Comparison of ENCODE assay signal across 26 cellular contexts in genomic region chr16:65083181-65083845, GRCh38. TPM values are rescaled to one million over a fixed set of nuclear protein-coding genes. Genes with fewer than 3 reads are reported as not detected.
DNase-seq lines count a peak whose midpoint lies in the region; ATAC-seq and TF ChIP-seq lines count a peak whose summit lies in the region.
"Had no signal": no experiment of that assay in that cellular context is flagged by ENCODE, and none has a peak within 500 bp of the region (broad histone marks: within the 10 kb centered on the region; RNA-seq: fewer than 3 reads in every experiment).

No MANE protein-coding gene starts in this region.

- no peak for TF ChIP-seq EP300 in upper lobe of left lung (IDR thresholded peaks at IDR 0.05)

- peak overlapping the region; percentile 36; the same call in 1 of the 2 replicates for H3K27ac ChIP-seq in ACC112 (ENCODE audit: low read depth, low read length)
- H3K27ac ChIP-seq in GM23248: peak overlapping the region; percentile 24; the same call in 1 of the 2 replicates
- H3K27ac ChIP-seq in GM23338 (ENCODE audit: low read depth): no peak overlapping the region
- no peak overlapping the region for H3K27ac ChIP-seq in left lung
- H3K27ac ChIP-seq in upper lobe of left lung: no peak overlapping the region
- H3K27ac ChIP-seq: parathyroid adenoma, spleen, tibial nerve had no signal

- no peak for TF ChIP-seq POLR2A in upper lobe of left lung (IDR thresholded peaks at IDR 0.05)

- no peak overlapping the region for H3K4me3 ChIP-seq in ACC112 (ENCODE audit: low read depth, low read length)
- no peak overlapping the region for H3K4me3 ChIP-seq in GM23248
- H3K4me3 ChIP-seq in fibroblast of the aortic adventitia (ENCODE audit: low read depth, low read length): no peak overlapping the region
- no peak overlapping the region for H3K4me3 ChIP-seq in GM23338
- no peak overlapping the region for H3K4me3 ChIP-seq in left lung
- H3K4me3 ChIP-seq in upper lobe of left lung: no peak overlapping the region
- H3K4me3 ChIP-seq: lung, spleen, tibial nerve had no signal

- intact Hi-C loops in left lung (cut with DNase I): no loop called here

- H2AFZ ChIP-seq in ACC112 (ENCODE audit: low read length, unreplicated experiment) (peak overlapping the region; percentile 7), GM23248 (no peak overlapping the region), GM23338 (no peak overlapping the region)
- H2AFZ ChIP-seq: parathyroid adenoma had no signal

- 31 to 41% methylated on average over 2 of the region's 2 CpGs for WGBS in GM23248 (ENCODE audit: low coverage in 1 of 2, low lambda C conversion rate in 2 of 2, missing lambda C conversion rate in 2 of 2), 2 experiments
- 46 to 60% methylated on average over 2 of the region's 2 CpGs for WGBS in upper lobe of left lung, 2 donors

- H3K27me3 ChIP-seq in ACC112 (ENCODE audit: insufficient read depth, low read length): no peaks in the 10 kb centered on the region
- no peaks in the 10 kb centered on the region for H3K27me3 ChIP-seq in GM23248 (replicated peaks; ENCODE audit: insufficient read depth)
- H3K27me3 ChIP-seq in GM23338 (ENCODE audit: insufficient read depth): no peaks in the 10 kb centered on the region
- no peaks in the 10 kb centered on the region for H3K27me3 ChIP-seq in left lung
- H3K27me3 ChIP-seq in upper lobe of left lung: no peaks in the 10 kb centered on the region
- H3K27me3 ChIP-seq: spleen, tibial nerve had no signal

- no peak overlapping the region for H3K27ac Mint-ChIP-seq in GM23338
- H3K27ac Mint-ChIP-seq: activated naive CD8-positive, alpha-beta T cell; T-helper 1 cell treated with Interleukin-12 subunit alpha and Interleukin-12 subunit beta and Interleukin-4 antibody, amounts not matched to agents 30 μg/mL and 1 μg/mL, for 36 hours had no signal

- H3K4me2 ChIP-seq in GM23248 (ENCODE audit: unreplicated experiment): no peak overlapping the region
- H3K4me2 ChIP-seq in GM23338: no peak overlapping the region

- H3K4me1 ChIP-seq in ACC112 (ENCODE audit: control insufficient read depth, insufficient read depth, low read length, unreplicated experiment) (no peaks in the 10 kb centered on the region), GM23248 (ENCODE audit: insufficient read depth) (peaks cover 9% of the 10 kb centered on the region; the same call in 1 of the 2 replicates), GM23338 (ENCODE audit: insufficient read depth) (no peaks in the 10 kb centered on the region), left lung (no peaks in the 10 kb centered on the region), upper lobe of left lung (no peaks in the 10 kb centered on the region)
- H3K4me1 ChIP-seq: Caco-2, parathyroid adenoma had no signal

- H3K9me3 ChIP-seq in GM23248 (ENCODE audit: low read depth): no peaks in the 10 kb centered on the region
- no peaks in the 10 kb centered on the region for H3K9me3 ChIP-seq in left lung
- H3K9me3 ChIP-seq in upper lobe of left lung: no peaks in the 10 kb centered on the region
- H3K9me3 ChIP-seq: Caco-2, tibial nerve had no signal

- no peak for TF ChIP-seq CTCF in fibroblast of the aortic adventitia (IDR thresholded peaks at IDR 0.05; ENCODE audit: insufficient read depth, low read length)
- TF ChIP-seq CTCF in GM23338 (conservative IDR thresholded peaks at IDR 0.05; ENCODE audit: low read depth in 2 of 2): no peak
- TF ChIP-seq CTCF in left lung (IDR thresholded peaks at IDR 0.05): no peak
- no peak for TF ChIP-seq CTCF in upper lobe of left lung (IDR thresholded peaks at IDR 0.05)

- H4K20me1 ChIP-seq in GM23248 (ENCODE audit: insufficient read depth): peaks cover 5% of the 10 kb centered on the region; the same call in 1 of the 2 replicates
- H4K20me1 ChIP-seq in GM23338 (replicated peaks; ENCODE audit: insufficient read depth): no peaks in the 10 kb centered on the region

- no peak overlapping the region for H3K4me3 Mint-ChIP-seq in GM23338
- H3K4me3 Mint-ChIP-seq: activated naive CD8-positive, alpha-beta T cell; central memory CD8-positive, alpha-beta T cell; T-helper 1 cell treated with Interleukin-12 subunit alpha and Interleukin-12 subunit beta and Interleukin-4 antibody, amounts not matched to agents 30 μg/mL and 1 μg/mL, for 36 hours had no signal

- H3K36me3 ChIP-seq in ACC112 (ENCODE audit: insufficient read depth, low read length) (no peaks in the 10 kb centered on the region), GM23248 (ENCODE audit: low read depth) (peaks cover 12% of the 10 kb centered on the region), GM23338 (ENCODE audit: insufficient read depth) (no peaks in the 10 kb centered on the region), left lung (no peaks in the 10 kb centered on the region), upper lobe of left lung (no peaks in the 10 kb centered on the region)
- H3K36me3 ChIP-seq: spleen had no signal

- in situ Hi-C loops in GM23248 (cut with MboI): no loop called here

- H3K4me1 Mint-ChIP-seq in GM23338: peaks cover 8% of the 10 kb centered on the region
- H3K4me1 Mint-ChIP-seq: central memory CD8-positive, alpha-beta T cell had no signal

- no peak for ATAC-seq in GM23338
- no peak for ATAC-seq in left lung
- no peak for ATAC-seq in HG03095 (IDR thresholded peaks at IDR 0.05; ENCODE audit: unreplicated experiment)
- ATAC-seq in upper lobe of left lung (ENCODE audit: low FRiP score in 2 of 2): no peak
- ATAC-seq: activated CD4-positive, CD25-positive, alpha-beta regulatory T cell treated with anti-CD3 and anti-CD28 coated beads, Interleukin-2, amount 50 U/mL, for 24 hours had no signal

- no peak overlapping the region for H3K9ac ChIP-seq in GM23248
- H3K9ac ChIP-seq: parathyroid adenoma had no signal

- H3K9me3 Mint-ChIP-seq in GM23338: no peaks in the 10 kb centered on the region
- H3K9me3 Mint-ChIP-seq: central memory CD8-positive, alpha-beta T cell; T-helper 1 cell treated with Interleukin-12 subunit alpha and Interleukin-12 subunit beta and Interleukin-4 antibody, amounts not matched to agents 30 μg/mL and 1 μg/mL, for 36 hours had no signal

- no peaks in the 10 kb centered on the region for H3K27me3 Mint-ChIP-seq in GM23338 (ENCODE audit: insufficient read depth, low read depth, poor library complexity)
- H3K27me3 Mint-ChIP-seq: activated naive CD8-positive, alpha-beta T cell; central memory CD8-positive, alpha-beta T cell had no signal

- H3F3A ChIP-seq in GM23248 (ENCODE audit: insufficient read depth) (peaks cover 70% of the 10 kb centered on the region), GM23338 (replicated peaks; ENCODE audit: low read depth) (no peaks in the 10 kb centered on the region)

- H3K9me2 ChIP-seq in GM23248 (ENCODE audit: insufficient read depth): no peaks in the 10 kb centered on the region
- no peaks in the 10 kb centered on the region for H3K9me2 ChIP-seq in GM23338 (ENCODE audit: insufficient read depth)

- DNase-seq in GM23248 (peak; percentile 61), amniotic epithelial cell (ENCODE audit: low read depth) (peak; percentile 49), fibroblast of the aortic adventitia (ENCODE audit: low read depth) (peak; percentile 47), GM23338 (ENCODE audit: low spot score) (no peak), left lung (no peak), upper lobe of left lung (no peak)
- DNase-seq: activated T-cell treated with anti-CD3 and anti-CD28 coated beads for 4 hours, aorta, C1 segment of cervical spinal cord, Caco-2, DMS79 treated with DMSO at 0.1 percent for 48 hours, NCI-H1436 treated with DMSO at 0.1 percent for 48 hours, NCI-H2171, NCI-H524 treated with DMSO at 0.1 percent for 48 hours, RPMI8226, spleen had no signal

- H3K79me2 ChIP-seq in ACC112 (ENCODE audit: control insufficient read depth, insufficient read depth, low read length, unreplicated experiment) (peaks cover 5% of the 10 kb centered on the region), GM23248 (ENCODE audit: insufficient read depth) (peaks cover 100% of the 10 kb centered on the region), GM23338 (replicated peaks; ENCODE audit: insufficient read depth) (no peaks in the 10 kb centered on the region)
- H3K79me2 ChIP-seq: parathyroid adenoma had no signal

- no peaks in the 10 kb centered on the region for H3K36me3 Mint-ChIP-seq in GM23338 (ENCODE audit: low read depth)
- H3K36me3 Mint-ChIP-seq: activated naive CD8-positive, alpha-beta T cell had no signal

TF ChIP-seq in GM23338, 12 proteins besides CTCF, POLR2A, EP300 and RAD21 (continues in another document):
- TF ChIP-seq ZNF114 (CRISPR knock-in tag; IDR thresholded peaks at IDR 0.05) (no peak), EZH2 (IDR thresholded peaks at IDR 0.05; ENCODE audit: low read depth, unreplicated experiment) (no peak)

RNA-seq across cellular contexts. Expression of gene CDH11, which starts 38.5 kb away (rescaled TPM):
- 525 and 931 TPM in 2 replicates for total RNA-seq in GM23248 (2014; rRNA removed; shearing (Covaris generic))
- polyA plus RNA-seq in GM23248 (2016; fragmentation: Nextera tagmentation; extraction: Ambion mirVana): 263 and 264 TPM in 2 replicates
- 397 and 695 TPM in 2 replicates for total RNA-seq in fibroblast of the aortic adventitia (ENCODE audit: low replicate concordance)
- total RNA-seq in GM23338 (2014; rRNA removed; shearing (Covaris generic)): 8.9 and 19.6 TPM in 2 replicates
- polyA plus RNA-seq in GM23338 (2016; fragmentation: Nextera tagmentation; extraction: Ambion mirVana): 1.4 and 3.5 TPM in 2 replicates
- 100 to 1,000 TPM; 161 to 308 TPM for total RNA-seq in left lung
- total RNA-seq in upper lobe of left lung: 100 to 1,000 TPM in 2 of 6 donors, 10 to 100 TPM in 4; 20.9 to 164 (median 74.2) TPM
- total RNA-seq: Caco-2, SK-MEL-5 had no signal

Comparison
In these comparisons a context has a peak if more than half of its experiments do, and no peak if none do; other contexts are left out.
1. H3K27ac ChIP-seq: peak in ACC112 (single experiment) and GM23248 (single experiment); none in GM23338 (single experiment), left lung (0 of 2) and upper lobe of left lung (0 of 4).
2. DNase-seq: peak in GM23248 (single experiment), amniotic epithelial cell (single experiment) and fibroblast of the aortic adventitia (single experiment); none in GM23338 (single experiment), left lung (0 of 2) and upper lobe of left lung (0 of 2).